Comparison of ENCODE assay signal across 23 cellular contexts in genomic region chr2:38122344-38122743, GRCh38. TPM values are rescaled to one million over a fixed set of nuclear protein-coding genes. Genes with fewer than 3 reads are reported as not detected.
A peak's percentile ranks its signal among the peaks of the same experiment; 100 is the strongest.
DNase-seq lines count a peak whose midpoint lies in the region; ATAC-seq and TF ChIP-seq lines count a peak whose summit lies in the region.
"Had no signal": no experiment of that assay in that cellular context is flagged by ENCODE, and none has a peak within 500 bp of the region (broad histone marks: within the 10 kb centered on the region; RNA-seq: fewer than 3 reads in every experiment).

No MANE protein-coding gene starts in this region.

- H3K36me3 ChIP-seq in heart left ventricle (no peaks in the 10 kb centered on the region), neuronal stem cell (replicated peaks in 1 of 2; ENCODE audit: control insufficient read depth in 2 of 2, insufficient read depth in 2 of 2, low read length in 2 of 2) (no peaks in the 10 kb centered on the region)
- H3K36me3 ChIP-seq: Peyer's patch, SJSA1 had no signal

- H3K4me1 Mint-ChIP-seq in T-helper 17 cell = peaks cover 2% of the 10 kb centered on the region
- H3K4me1 Mint-ChIP-seq: activated CD4-positive, alpha-beta T cell treated with anti-CD3 and anti-CD28 coated beads, Interleukin-2, amount 10 ng/mL, durations not matched to agents 24 days and 14 days; central memory CD8-positive, alpha-beta T cell; natural killer cell had no signal

- H3K4me3 Mint-ChIP-seq in T-helper 17 cell = no peak overlapping the region
- H3K4me3 Mint-ChIP-seq: activated CD4-positive, alpha-beta T cell treated with anti-CD3 and anti-CD28 coated beads, Interleukin-2, amount 10 ng/mL, durations not matched to agents 24 days and 14 days; activated naive CD4-positive, alpha-beta T cell treated with anti-CD3 and anti-CD28 coated beads for 36 hours; activated T-cell treated with anti-CD3 and anti-CD28 coated beads, Interleukin-2, amount 50 U/mL, for 72 hours; central memory CD8-positive, alpha-beta T cell; natural killer cell had no signal

- H3K79me1 ChIP-seq in neuronal stem cell (ENCODE audit: low read depth, low read length) = no peaks in the 10 kb centered on the region

- no peak overlapping the region for H2BK15ac ChIP-seq in neuronal stem cell (ENCODE audit: low read length)

- H3K23ac ChIP-seq in neuronal stem cell (ENCODE audit: low read depth, low read length, poor library complexity) = no peak overlapping the region

- no peak overlapping the region for H3K4me2 ChIP-seq in neuronal stem cell (ENCODE audit: insufficient read depth, low read length, poor library complexity, severe bottlenecking)

- H2AFZ ChIP-seq in neuronal stem cell (ENCODE audit: low read length) = no peak overlapping the region
- H2AFZ ChIP-seq: parathyroid adenoma had no signal

- H3K36me3 Mint-ChIP-seq in T-helper 17 cell (ENCODE audit: low read depth) = no peaks in the 10 kb centered on the region
- H3K36me3 Mint-ChIP-seq: natural killer cell had no signal

- no peak overlapping the region for H3K27ac Mint-ChIP-seq in T-helper 17 cell
- H3K27ac Mint-ChIP-seq: activated CD4-positive, alpha-beta T cell treated with anti-CD3 and anti-CD28 coated beads, Interleukin-2, amount 10 ng/mL, durations not matched to agents 24 days and 14 days; activated naive CD4-positive, alpha-beta T cell treated with anti-CD3 and anti-CD28 coated beads for 36 hours; activated T-cell treated with anti-CD3 and anti-CD28 coated beads, Interleukin-2, amount 50 U/mL, for 72 hours; natural killer cell had no signal

- peak; percentile 58 for ATAC-seq in Right ventricle myocardium inferior
- ATAC-seq in heart left ventricle = peak in 3 of 4 donors; percentile 62 to 69 (median 67)
- ATAC-seq in HG03175 (IDR thresholded peaks at IDR 0.05; ENCODE audit: unreplicated experiment) = no peak
- ATAC-seq in T-helper 17 cell = no peak
- no peak for ATAC-seq in GM19455 (IDR thresholded peaks at IDR 0.05; ENCODE audit: unreplicated experiment)
- ATAC-seq: activated T-cell treated with anti-CD3 and anti-CD28 coated beads, Interleukin-2, amount 50 U/mL, for 72 hours; natural killer cell had no signal

- H3K27ac ChIP-seq in heart left ventricle = peak overlapping the region in 10 of 12 donors; percentile 9 to 70 (median 51)
- H3K27ac ChIP-seq in neuronal stem cell (replicated peaks; ENCODE audit: low read length) = no peak overlapping the region
- H3K27ac ChIP-seq: parathyroid adenoma, Peyer's patch, SJSA1 had no signal

- no peak overlapping the region for H3K4ac ChIP-seq in neuronal stem cell (ENCODE audit: low read length)

- no peak overlapping the region for H2BK5ac ChIP-seq in neuronal stem cell (ENCODE audit: low read length)

- intact Hi-C loops in Right ventricle myocardium inferior (cut with DNase I) (no loop called here), cardiac septum (cut with DNase I) (no loop called here), heart left ventricle (cut with DNase I) (loop anchor here in 1 of 10 donors (10.0 kb wide), 1 partner anchor 142 kb away; no protein-coding TSS in a partner anchor)

- no peak overlapping the region for H4K91ac ChIP-seq in neuronal stem cell (ENCODE audit: low read depth, low read length, poor library complexity)

- no peak overlapping the region for H3K14ac ChIP-seq in neuronal stem cell (ENCODE audit: low read length)

- TF ChIP-seq CTCF in heart left ventricle (IDR thresholded peaks at IDR 0.05) = no peak

- peak overlapping the region; percentile 8 for H2BK12ac ChIP-seq in neuronal stem cell (ENCODE audit: low read length)

- no peak overlapping the region for H2AK5ac ChIP-seq in neuronal stem cell (ENCODE audit: low read depth, low read length)

- H3K4me1 ChIP-seq in heart left ventricle (peaks cover 0 to 39% (median 9%) of the 10 kb centered on the region in 12 donors), neuronal stem cell (ENCODE audit: control insufficient read depth in 2 of 2, insufficient read depth in 1 of 2, low read depth in 1 of 2, low read length in 2 of 2) (no peaks in the 10 kb centered on the region)
- H3K4me1 ChIP-seq: parathyroid adenoma, Peyer's patch had no signal

- peaks cover 0 to 11% (median 4%) of the 10 kb centered on the region in 12 donors for H3K9me3 ChIP-seq in heart left ventricle
- H3K9me3 ChIP-seq in neuronal stem cell (replicated peaks in 1 of 2; ENCODE audit: control insufficient read depth in 2 of 2, insufficient read depth in 1 of 2, low read depth in 1 of 2, low read length in 2 of 2) = peaks cover 0 to 2% of the 10 kb centered on the region in 2 donors
- no peaks in the 10 kb centered on the region for H3K9me3 ChIP-seq in T-helper 17 cell (ENCODE audit: control insufficient read depth, low read length, poor library complexity, severe bottlenecking)

- H3K18ac ChIP-seq in neuronal stem cell (ENCODE audit: low read length) = no peak overlapping the region

- H4K8ac ChIP-seq in neuronal stem cell (ENCODE audit: low read depth, low read length) = no peak overlapping the region

- no peak overlapping the region for H2BK120ac ChIP-seq in neuronal stem cell (ENCODE audit: low read depth, low read length)

- H3K27me3 ChIP-seq in heart left ventricle (no peaks in the 10 kb centered on the region), neuronal stem cell (ENCODE audit: control insufficient read depth in 3 of 3, insufficient read depth in 3 of 3, low read depth in 1 of 3, low read length in 3 of 3) (no peaks in the 10 kb centered on the region)
- H3K27me3 ChIP-seq: Peyer's patch, SJSA1 had no signal

- no peak overlapping the region for H3K9ac ChIP-seq in neuronal stem cell (ENCODE audit: low read depth, low read length, poor library complexity)
- H3K9ac ChIP-seq: parathyroid adenoma had no signal

- WGBS in heart left ventricle, 4 donors = 49 to 58% (median 53%) methylated on average over 7 of the region's 7 CpGs
- WGBS in neuronal stem cell (ENCODE audit: extremely low coverage in 2 of 2, insufficient read length in 2 of 2, insufficient replicate concordance in 1 of 2), 2 donors = no CpG with 5 or more reads among the region's 7 CpGs

- peaks cover 29% of the 10 kb centered on the region for H3K27me3 Mint-ChIP-seq in T-helper 17 cell

- no peak for DNase-seq in Right ventricle myocardium inferior (ENCODE audit: missing footprints)
- no peak for DNase-seq in cardiac septum (ENCODE audit: low spot score)
- DNase-seq in heart left ventricle = peak in 2 of 5 donors; percentile 40 to 45
- DNase-seq in neuronal stem cell (ENCODE audit: low spot score) = no peak
- no peak for DNase-seq in activated CD4-positive, alpha-beta T cell treated with anti-CD3 and anti-CD28 coated beads for 48 hours
- DNase-seq in T-helper 17 cell = no peak
- DNase-seq: 8988T; activated CD4-positive, alpha-beta T cell treated with anti-CD3 and anti-CD28 coated beads, Interleukin-2, amount 10 ng/mL, durations not matched to agents 24 days and 14 days; activated naive CD4-positive, alpha-beta T cell treated with anti-CD3 and anti-CD28 coated beads for 36 hours; activated T-cell treated with anti-CD3 and anti-CD28 coated beads, Interleukin-2, amount 50 U/mL, for 72 hours; COR-L47; effector CD8-positive, alpha-beta T cell; erythroblast; kidney glomerular epithelial cell; natural killer cell; NCI-H1105; NCI-H524 treated with DMSO at 0.1 percent for 48 hours; Peyer's patch had no signal

- no peak for TF ChIP-seq POLR2A in heart left ventricle (IDR thresholded peaks at IDR 0.05)

- no peak overlapping the region for H3K4me3 ChIP-seq in heart left ventricle
- no peak overlapping the region for H3K4me3 ChIP-seq in neuronal stem cell (ENCODE audit: low read length in 2 of 2)
- H3K4me3 ChIP-seq: Peyer's patch, SJSA1 had no signal

RNA-seq across cellular contexts. Expression of gene CYP1B1, which starts 46.4 kb away (rescaled TPM):
- total RNA-seq in Right ventricle myocardium inferior (19.6 TPM), cardiac septum (92.7 TPM), heart left ventricle (10 to 100 TPM; 11.2 to 68.8 (median 24.5) TPM), T-helper 17 cell (1 to 10 TPM in 1 of 2 donors, under 1 TPM in 1; 0.44 to 1.4 TPM)
- polyA plus RNA-seq in heart left ventricle = 1 to 10 TPM; 3.9 to 8.9 TPM
- polyA plus RNA-seq in neuronal stem cell (2013, experiment 1 of 2) = 0.31 TPM
- 0.28 TPM for polyA plus RNA-seq in neuronal stem cell (2013, experiment 2 of 2)

Comparison
In these comparisons a context has a peak if more than half of its experiments do, and no peak if none do; other contexts are left out.
1. ATAC-seq: peak in Right ventricle myocardium inferior (single experiment) and heart left ventricle (3 of 4); none in HG03175 (single experiment), T-helper 17 cell (single experiment) and GM19455 (single experiment).